Comparison of ENCODE assay signal across 38 cellular contexts in genomic region chr1:66993076-66993475, GRCh38.
"Had no signal": no experiment of that assay in that cellular context is flagged by ENCODE, and none has a peak within 500 bp of the region (broad histone marks: within the 10 kb centered on the region; RNA-seq: fewer than 3 reads in every experiment).

No MANE protein-coding gene starts in this region.

- H3K4me3 ChIP-seq: adrenal gland, ascending aorta, body of pancreas, cardiac muscle cell had no signal

- H3K4me1 ChIP-seq: adrenal gland, body of pancreas had no signal

- H3K9me3 Mint-ChIP-seq: activated naive CD4-positive, alpha-beta T cell treated with anti-CD3 and anti-CD28 coated beads for 36 hours; activated naive CD4-positive, alpha-beta T cell treated with anti-CD3 and anti-CD28 coated beads, Interleukin-2, amount 10 ng/mL, durations not matched to agents 7 days and 5 days; activated naive CD4-positive, alpha-beta T cell treated with anti-CD3 and anti-CD28 coated beads, Interleukin-2, amount 50 U/mL, for 24 hours; activated naive CD4-positive, alpha-beta T cell treated with anti-CD3 and anti-CD28 coated beads, Interleukin-2, amount 50 U/mL, for 72 hours; activated naive CD8-positive, alpha-beta T cell treated with anti-CD3 and anti-CD28 coated beads for 36 hours; activated naive CD8-positive, alpha-beta T cell treated with anti-CD3 and anti-CD28 coated beads, Interleukin-2, amount 10 ng/mL, durations not matched to agents 7 days and 5 days; activated naive CD8-positive, alpha-beta T cell treated with anti-CD3 and anti-CD28 coated beads, Interleukin-2, amount 50 U/mL, for 24 hours; activated T-cell treated with anti-CD3 and anti-CD28 coated beads, Interleukin-2, amount 50 U/mL, for 24 hours; activated T-cell treated with anti-CD3 and anti-CD28 coated beads, Interleukin-2, amount 50 U/mL, for 4 hours; activated T-cell treated with anti-CD3 and anti-CD28 coated beads, Interleukin-2, amount 50 U/mL, for 72 hours; activated T-helper 1 cell treated with anti-CD3 and anti-CD28 coated beads, Interleukin-12 subunit alpha, Interleukin-12 subunit beta, Interleukin-2, Interleukin-4 antibody, amounts not matched to agents 30 ng/mL and 10 ng/mL and 1 ng/mL, durations not matched to agents 14 hours and 24 hours and 36 hours; activated T-helper 17 cell treated with anti-CD3 and anti-CD28 coated beads, Interleukin-2, amount 50 U/mL, for 72 hours; activated T-helper 2 cell treated with anti-CD3 and anti-CD28 coated beads, Interferon-gamma antibody, Interleukin-2, Interleukin-4, amounts not matched to agents 10 μg/mL and 5 μg/mL and 100 μg/mL, durations not matched to agents 14 hours and 24 hours and 36 hours; brain; central memory CD8-positive, alpha-beta T cell had no signal

- H3K4me3 Mint-ChIP-seq: activated naive CD4-positive, alpha-beta T cell treated with anti-CD3 and anti-CD28 coated beads for 36 hours; activated naive CD4-positive, alpha-beta T cell treated with anti-CD3 and anti-CD28 coated beads, Interleukin-2, amount 10 ng/mL, durations not matched to agents 7 days and 5 days; activated naive CD4-positive, alpha-beta T cell treated with anti-CD3 and anti-CD28 coated beads, Interleukin-2, amount 50 U/mL, for 24 hours; activated naive CD8-positive, alpha-beta T cell; activated naive CD8-positive, alpha-beta T cell treated with anti-CD3 and anti-CD28 coated beads for 36 hours; activated naive CD8-positive, alpha-beta T cell treated with anti-CD3 and anti-CD28 coated beads, Interleukin-2, amount 10 ng/mL, durations not matched to agents 7 days and 5 days; activated naive CD8-positive, alpha-beta T cell treated with anti-CD3 and anti-CD28 coated beads, Interleukin-2, amount 50 U/mL, for 24 hours; activated T-cell treated with anti-CD3 and anti-CD28 coated beads, Interleukin-2, amount 50 U/mL, for 24 hours; activated T-cell treated with anti-CD3 and anti-CD28 coated beads, Interleukin-2, amount 50 U/mL, for 4 hours; activated T-cell treated with anti-CD3 and anti-CD28 coated beads, Interleukin-2, amount 50 U/mL, for 72 hours; activated T-helper 1 cell treated with anti-CD3 and anti-CD28 coated beads, Interleukin-12 subunit alpha, Interleukin-12 subunit beta, Interleukin-2, Interleukin-4 antibody, amounts not matched to agents 30 ng/mL and 10 ng/mL and 1 ng/mL, durations not matched to agents 14 hours and 24 hours and 36 hours; activated T-helper 17 cell treated with anti-CD3 and anti-CD28 coated beads, Interleukin-2, amount 50 U/mL, for 72 hours; brain; central memory CD8-positive, alpha-beta T cell had no signal

- H3K9me3 ChIP-seq: adrenal gland, ascending aorta, body of pancreas had no signal

- H3K36me3 ChIP-seq: brain microvascular endothelial cell had no signal

- H3K27me3 Mint-ChIP-seq: activated naive CD4-positive, alpha-beta T cell treated with anti-CD3 and anti-CD28 coated beads, Interleukin-2, amount 10 ng/mL, durations not matched to agents 7 days and 5 days; activated naive CD4-positive, alpha-beta T cell treated with anti-CD3 and anti-CD28 coated beads, Interleukin-2, amount 50 U/mL, for 24 hours; activated naive CD8-positive, alpha-beta T cell; activated naive CD8-positive, alpha-beta T cell treated with anti-CD3 and anti-CD28 coated beads for 36 hours; activated naive CD8-positive, alpha-beta T cell treated with anti-CD3 and anti-CD28 coated beads, Interleukin-2, amount 10 ng/mL, durations not matched to agents 7 days and 5 days; activated naive CD8-positive, alpha-beta T cell treated with anti-CD3 and anti-CD28 coated beads, Interleukin-2, amount 50 U/mL, for 24 hours; activated T-cell treated with anti-CD3 and anti-CD28 coated beads, Interleukin-2, amount 50 U/mL, for 24 hours; activated T-helper 17 cell treated with anti-CD3 and anti-CD28 coated beads, Interleukin-2, amount 50 U/mL, for 72 hours; brain; central memory CD8-positive, alpha-beta T cell had no signal

- H3K27ac Mint-ChIP-seq: activated naive CD4-positive, alpha-beta T cell treated with anti-CD3 and anti-CD28 coated beads for 36 hours; activated naive CD4-positive, alpha-beta T cell treated with anti-CD3 and anti-CD28 coated beads, Interleukin-2, amount 10 ng/mL, durations not matched to agents 7 days and 5 days; activated naive CD4-positive, alpha-beta T cell treated with anti-CD3 and anti-CD28 coated beads, Interleukin-2, amount 50 U/mL, for 24 hours; activated naive CD4-positive, alpha-beta T cell treated with anti-CD3 and anti-CD28 coated beads, Interleukin-2, amount 50 U/mL, for 72 hours; activated naive CD8-positive, alpha-beta T cell; activated naive CD8-positive, alpha-beta T cell treated with anti-CD3 and anti-CD28 coated beads for 36 hours; activated naive CD8-positive, alpha-beta T cell treated with anti-CD3 and anti-CD28 coated beads, Interleukin-2, amount 10 ng/mL, durations not matched to agents 7 days and 5 days; activated naive CD8-positive, alpha-beta T cell treated with anti-CD3 and anti-CD28 coated beads, Interleukin-2, amount 50 U/mL, for 24 hours; activated T-cell treated with anti-CD3 and anti-CD28 coated beads, Interleukin-2, amount 50 U/mL, for 24 hours; activated T-cell treated with anti-CD3 and anti-CD28 coated beads, Interleukin-2, amount 50 U/mL, for 72 hours; activated T-helper 1 cell treated with anti-CD3 and anti-CD28 coated beads, Interleukin-12 subunit alpha, Interleukin-12 subunit beta, Interleukin-2, Interleukin-4 antibody, amounts not matched to agents 30 ng/mL and 10 ng/mL and 1 ng/mL, durations not matched to agents 14 hours and 24 hours and 36 hours; activated T-helper 17 cell treated with anti-CD3 and anti-CD28 coated beads, Interleukin-2, amount 50 U/mL, for 72 hours; activated T-helper 2 cell treated with anti-CD3 and anti-CD28 coated beads, Interferon-gamma antibody, Interleukin-2, Interleukin-4, amounts not matched to agents 10 μg/mL and 5 μg/mL and 100 μg/mL, durations not matched to agents 14 hours and 24 hours and 36 hours; brain had no signal

- FAIRE-seq: astrocyte had no signal

- H3K4me1 Mint-ChIP-seq: brain had no signal

- H3K27ac ChIP-seq: adrenal gland, ascending aorta, body of pancreas, brain microvascular endothelial cell had no signal

- DNase-seq: activated effector memory CD4-positive, alpha-beta T cell treated with anti-CD3 and anti-CD28 coated beads, Interleukin-2, amount 50 U/mL, for 16 hours; activated effector memory CD4-positive, alpha-beta T cell treated with Interleukin-2 at 50 U/mL for 16 hours; activated gamma-delta T cell; activated gamma-delta T cell treated with Interleukin-2 at 50 U/mL for 16 hours; activated naive CD4-positive, alpha-beta T cell; activated naive CD4-positive, alpha-beta T cell treated with anti-CD3 and anti-CD28 coated beads for 36 hours; activated naive CD4-positive, alpha-beta T cell treated with anti-CD3 and anti-CD28 coated beads, Interleukin-2, amount 10 ng/mL, durations not matched to agents 7 days and 5 days; activated naive CD4-positive, alpha-beta T cell treated with anti-CD3 and anti-CD28 coated beads, Interleukin-2, amount 50 U/mL, for 16 hours; activated naive CD4-positive, alpha-beta T cell treated with Interleukin-2 at 50 U/mL for 16 hours; activated naive CD8-positive, alpha-beta T cell treated with anti-CD3 and anti-CD28 coated beads for 36 hours; activated naive CD8-positive, alpha-beta T cell treated with anti-CD3 and anti-CD28 coated beads, Interleukin-2, amount 10 ng/mL, durations not matched to agents 7 days and 5 days; activated naive CD8-positive, alpha-beta T cell treated with anti-CD3 and anti-CD28 coated beads, Interleukin-2, amount 50 U/mL, for 24 hours; activated T-cell treated with anti-CD3 and anti-CD28 coated beads for 4 hours; activated T-cell treated with anti-CD3 and anti-CD28 coated beads, Interleukin-2, amount 50 U/mL, for 1 hour; activated T-cell treated with anti-CD3 and anti-CD28 coated beads, Interleukin-2, amount 50 U/mL, for 24 hours; activated T-cell treated with anti-CD3 and anti-CD28 coated beads, Interleukin-2, amount 50 U/mL, for 4 hours; activated T-cell treated with anti-CD3 and anti-CD28 coated beads, Interleukin-2, amount 50 U/mL, for 72 hours; adrenal gland; amniotic stem cell; amygdala; anterior cingulate cortex; aorta; body of pancreas; brain microvascular endothelial cell; caudate nucleus; central memory CD4-positive, alpha-beta T cell; cerebellar nuclear complex had no signal

- H3K27me3 ChIP-seq: adrenal gland, ascending aorta, body of pancreas, brain microvascular endothelial cell, cardiac muscle cell had no signal
